ENCODE assay signal across 10 cellular contexts in the genomic region with DNA sequence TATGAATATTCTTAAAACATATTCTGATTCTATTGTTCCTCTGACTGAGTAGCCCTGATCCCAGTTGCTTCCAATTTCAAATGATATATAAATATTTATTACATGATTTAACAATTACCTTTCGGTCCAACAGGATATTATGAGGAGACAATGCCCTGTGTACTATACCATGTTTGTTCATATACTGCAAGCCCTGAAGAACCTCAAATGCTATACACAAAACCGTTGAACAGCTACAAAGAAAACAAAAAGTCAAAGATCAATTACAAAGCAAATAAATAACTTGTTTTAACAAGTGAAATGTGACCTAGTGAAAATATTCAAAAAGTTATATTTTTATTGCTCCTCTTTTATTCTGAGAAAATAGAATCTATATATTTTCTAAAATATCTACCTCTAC.
"Had no signal": no experiment of that assay in that cellular context is flagged by ENCODE, and none has a peak within 500 bp of the region (broad histone marks: within the 10 kb centered on the region; RNA-seq: fewer than 3 reads in every experiment).

No MANE protein-coding gene starts in this region.

- H3K36me3 ChIP-seq: HAP-1 had no signal

- DNase-seq: GM23248, GOT3, H7, Karpas-422, KBM-7 had no signal

- H3K9ac ChIP-seq: GM23248, KMS-11 had no signal

- H3K9me3 Mint-ChIP-seq: IgD-negative memory B cell had no signal

- H2AFZ ChIP-seq: GM23248 had no signal

- H3K27ac ChIP-seq: GM23248, KMS-11 had no signal

- ATAC-seq: HCT116 had no signal

- H3K4me2 ChIP-seq: KMS-11 had no signal

- FAIRE-seq: HTR-8/SVneo had no signal

- H3K4me3 Mint-ChIP-seq: IgD-negative memory B cell had no signal

- H3K27me3 Mint-ChIP-seq: IgD-negative memory B cell had no signal

- H3K9me3 ChIP-seq: HAP-1 had no signal

- H3K4me1 Mint-ChIP-seq: IgD-negative memory B cell had no signal

- H3K4me3 ChIP-seq: GM23248, HAP-1 had no signal

- H3K27ac Mint-ChIP-seq: IgD-negative memory B cell had no signal
